ENCODE assay signal across 8 cellular contexts in the genomic region with DNA sequence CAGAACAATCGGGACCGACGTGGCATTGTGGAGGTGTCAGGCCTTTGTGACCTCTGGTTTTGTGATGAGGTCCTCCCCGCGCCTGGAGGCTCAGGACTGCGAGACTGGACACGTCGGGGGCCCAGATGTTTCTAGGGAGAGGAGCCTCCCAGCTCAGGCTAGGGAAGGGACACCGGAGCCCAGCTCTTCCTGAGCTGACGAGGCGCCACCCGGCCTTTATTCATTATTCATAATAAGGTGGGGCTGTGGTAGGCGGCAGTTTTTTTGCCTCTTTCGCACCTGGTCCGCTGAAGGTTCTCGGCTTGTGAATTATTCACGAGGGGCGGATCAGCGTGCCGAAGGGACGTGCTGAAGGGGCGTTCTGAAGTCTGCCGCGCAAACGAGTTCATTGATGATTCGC. TPM values are rescaled to one million over a fixed set of nuclear protein-coding genes. Genes with fewer than 3 reads are reported as not detected.
DNase-seq lines count a peak whose midpoint lies in the region; ATAC-seq and TF ChIP-seq lines count a peak whose summit lies in the region.

No MANE protein-coding gene starts in this region.

- no peaks in the 10 kb centered on the region for H3K9me3 ChIP-seq in ectodermal cell (ENCODE audit: control insufficient read depth, low read length)
- H3K9me3 ChIP-seq in thyroid gland = no peaks in the 10 kb centered on the region

- no peak overlapping the region for H3K27ac ChIP-seq in ectodermal cell (ENCODE audit: insufficient read depth, low read depth, low read length, poor library complexity, severe bottlenecking)
- peak overlapping the region in 1 of 3 donors; percentile 39 for H3K27ac ChIP-seq in thyroid gland

- H3K27me3 ChIP-seq in ectodermal cell (ENCODE audit: control insufficient read depth, insufficient read depth, low read length, poor library complexity, severe bottlenecking) (peaks cover 10% of the 10 kb centered on the region), thyroid gland (no peaks in the 10 kb centered on the region)

- H3K27ac Mint-ChIP-seq in Calu3 (ENCODE audit: unreplicated experiment) = peak overlapping the region; percentile 56
- H3K27ac Mint-ChIP-seq in natural killer cell = peak overlapping the region; percentile 93 to 95

- H3K4me3 ChIP-seq in NB4 (ENCODE audit: low read depth, low read length) = peak overlapping the region; percentile 81
- H3K4me3 ChIP-seq in ectodermal cell (ENCODE audit: insufficient read depth, low read depth, low read length) = peak overlapping the region; percentile 51
- peak overlapping the region in 1 of 3 donors; percentile 41 for H3K4me3 ChIP-seq in thyroid gland (replicated peaks in 1 of 3)

- H3K36me3 Mint-ChIP-seq in Calu3 (ENCODE audit: insufficient read depth, unreplicated experiment) = peaks cover 47% of the 10 kb centered on the region
- H3K36me3 Mint-ChIP-seq in natural killer cell = no peaks in the 10 kb centered on the region

- 2% methylated on average over 26 of the region's 26 CpGs for WGBS in ectodermal cell, 2 experiments
- 4 to 7% methylated on average over 5 to 9 of the region's 26 CpGs for WGBS in thyroid gland, 2 donors

- H3K36me3 ChIP-seq in ectodermal cell (ENCODE audit: control insufficient read depth, insufficient read depth, low read length) = no peaks in the 10 kb centered on the region
- no peaks in the 10 kb centered on the region for H3K36me3 ChIP-seq in thyroid gland

- TF ChIP-seq POLR2A in NB4 (IDR thresholded peaks at IDR 0.05; ENCODE audit: extremely low read depth, insufficient read length) (no peak), thyroid gland (IDR thresholded peaks at IDR 0.05) (peak in 1 of 2 donors; percentile 6)

- CTCF ChIA-PET in Calu3 (lab: Charles Lee) = interaction anchor here (0.6 to 1.5 kb wide), 4 partner anchors 121 to 332 kb away, joined by 3 to 5 read pairs (median 4); no protein-coding TSS in a partner anchor

- TF ChIP-seq CTCF in Calu3 (IDR thresholded peaks at IDR 0.05; ENCODE audit: unreplicated experiment) = no peak
- no peak for TF ChIP-seq CTCF in NB4 (IDR thresholded peaks at IDR 0.05; ENCODE audit: low read depth, low read length)
- TF ChIP-seq CTCF in natural killer cell (IDR thresholded peaks at IDR 0.05) = no peak
- TF ChIP-seq CTCF in thyroid gland (IDR thresholded peaks at IDR 0.05) = no peak

- no TSS peak for BruUV-seq in Calu3 (replicated peaks; lab: Mats Ljungman, UMichigan)

- H3K27me3 Mint-ChIP-seq in Calu3 (ENCODE audit: unreplicated experiment) (no peaks in the 10 kb centered on the region), natural killer cell (ENCODE audit: low read depth in 2 of 2) (no peaks in the 10 kb centered on the region)

- peak overlapping the region; percentile 89 for H3K4me3 Mint-ChIP-seq in Calu3 (ENCODE audit: low read depth, unreplicated experiment)
- H3K4me3 Mint-ChIP-seq in natural killer cell = peak overlapping the region; percentile 94

- H3K4me1 Mint-ChIP-seq in Calu3 (ENCODE audit: low read depth, unreplicated experiment) (peaks cover 11% of the 10 kb centered on the region), natural killer cell (peaks cover 36 to 39% of the 10 kb centered on the region in 2 donors)

- intact Hi-C loops in Calu3 (cut with micrococcal nuclease; ENCODE audit: unreplicated experiment) = loop anchor here (5.0 to 10.0 kb wide), 2 partner anchors 291 to 833 kb away; partner anchors contain the start of gene ZNF41
- intact Hi-C loops in natural killer cell (cut with micrococcal nuclease) = loop anchor here (5.0 to 10.0 kb wide), 3 partner anchors 171 to 831 kb away; partner anchors contain the start of gene ZNF81
- intact Hi-C loops in thyroid gland (cut with DNase I) = loop anchor here (5.0 kb wide), 2 partner anchors 196 to 336 kb away; no protein-coding TSS in a partner anchor

- ATAC-seq in natural killer cell (peak in 1 of 3 donors; percentile 35), left lobe of liver (no peak), GM21619 (IDR thresholded peaks at IDR 0.05; ENCODE audit: unreplicated experiment) (no peak)

- DNase-seq in Calu3 (peak; percentile 30), NB4 (ENCODE audit: low read depth) (peak; percentile 38), natural killer cell (peak; percentile 39), thyroid gland (peak; percentile 12 to 23), left lobe of liver (ENCODE audit: low spot score) (no peak)
- DNase-seq in activated CD4-positive, alpha-beta T cell treated with anti-CD3 and anti-CD28 coated beads for 1 hour = peak; percentile 18

- H3K9me3 Mint-ChIP-seq in Calu3 (ENCODE audit: low read depth, unreplicated experiment) = no peaks in the 10 kb centered on the region
- H3K9me3 Mint-ChIP-seq in natural killer cell = no peaks in the 10 kb centered on the region

- H3K4me1 ChIP-seq in ectodermal cell (ENCODE audit: control insufficient read depth, insufficient read depth, low read length) = no peaks in the 10 kb centered on the region
- H3K4me1 ChIP-seq in thyroid gland = peaks cover 31 to 39% of the 10 kb centered on the region in 2 donors

RNA-seq across cellular contexts. Expression of gene UBA1, which starts 2.3 kb away (rescaled TPM):
- total RNA-seq in Calu3 (2022) = 234 and 240 TPM in 2 replicates
- polyA plus RNA-seq in ectodermal cell (2013, experiment 1 of 4) = 360 TPM
- 370 TPM for polyA plus RNA-seq in ectodermal cell (2013, experiment 2 of 4)
- 262 TPM for polyA plus RNA-seq in ectodermal cell (2013, experiment 3 of 4)
- 287 TPM for polyA plus RNA-seq in ectodermal cell (2013, experiment 4 of 4)
- total RNA-seq in natural killer cell = 100 to 1,000 TPM; 118 to 168 (median 120) TPM
- 100 to 1,000 TPM; 159 to 293 (median 201) TPM for total RNA-seq in thyroid gland
- total RNA-seq in left lobe of liver = 87.2 TPM

RNA-seq across cellular contexts. Expression of gene CDK16, which starts 27.1 kb away (rescaled TPM):
- total RNA-seq in Calu3 (2022) (148 and 154 TPM in 2 replicates), natural killer cell (100 to 1,000 TPM; 112 to 140 (median 126) TPM), thyroid gland (100 to 1,000 TPM in 2 of 4 donors, 10 to 100 TPM in 2; 76.6 to 111 (median 93.7) TPM), left lobe of liver (21.7 TPM)
- 145 TPM for polyA plus RNA-seq in ectodermal cell (2013, experiment 1 of 4)
- 150 TPM for polyA plus RNA-seq in ectodermal cell (2013, experiment 2 of 4)
- polyA plus RNA-seq in ectodermal cell (2013, experiment 3 of 4) = 139 TPM
- 151 TPM for polyA plus RNA-seq in ectodermal cell (2013, experiment 4 of 4)

RNA-seq across cellular contexts. Expression of gene USP11, which starts 41.5 kb away (rescaled TPM):
- total RNA-seq in Calu3 (2022) (72.0 and 84.2 TPM in 2 replicates), natural killer cell (100 to 1,000 TPM; 107 to 131 (median 108) TPM), thyroid gland (100 to 1,000 TPM in 1 of 4 donors, 10 to 100 TPM in 3; 61.9 to 128 (median 86.8) TPM), left lobe of liver (10.2 TPM)
- polyA plus RNA-seq in ectodermal cell (2013, experiment 1 of 4) = 124 TPM
- 138 TPM for polyA plus RNA-seq in ectodermal cell (2013, experiment 2 of 4)
- 102 TPM for polyA plus RNA-seq in ectodermal cell (2013, experiment 3 of 4)
- polyA plus RNA-seq in ectodermal cell (2013, experiment 4 of 4) = 108 TPM

RNA-seq across cellular contexts. Expression of gene RBM10, which starts 46.3 kb away (rescaled TPM):
- total RNA-seq in Calu3 (2022) (47.2 and 49.4 TPM in 2 replicates), natural killer cell (10 to 100 TPM; 37.5 to 43.7 (median 39.4) TPM), thyroid gland (10 to 100 TPM; 26.5 to 43.0 (median 35.2) TPM), left lobe of liver (15.0 TPM)
- polyA plus RNA-seq in ectodermal cell (2013, experiment 1 of 4) = 70.1 TPM
- 73.6 TPM for polyA plus RNA-seq in ectodermal cell (2013, experiment 2 of 4)
- polyA plus RNA-seq in ectodermal cell (2013, experiment 3 of 4) = 60.0 TPM
- polyA plus RNA-seq in ectodermal cell (2013, experiment 4 of 4) = 63.9 TPM

RNA-seq across cellular contexts. Expression of gene NDUFB11, which starts 46.8 kb away (rescaled TPM):
- total RNA-seq in Calu3 (2022) = 102 TPM in 2 replicates
- polyA plus RNA-seq in ectodermal cell (2013, experiment 1 of 4) = 123 TPM
- polyA plus RNA-seq in ectodermal cell (2013, experiment 2 of 4) = 120 TPM
- 116 TPM for polyA plus RNA-seq in ectodermal cell (2013, experiment 3 of 4)
- polyA plus RNA-seq in ectodermal cell (2013, experiment 4 of 4) = 127 TPM
- total RNA-seq in natural killer cell = 10 to 100 TPM; 38.2 to 43.3 (median 42.3) TPM
- 100 to 1,000 TPM in 3 of 4 donors, 10 to 100 TPM in 1; 68.5 to 179 (median 107) TPM for total RNA-seq in thyroid gland
- 67.1 TPM for total RNA-seq in left lobe of liver
